In the genomic region with DNA sequence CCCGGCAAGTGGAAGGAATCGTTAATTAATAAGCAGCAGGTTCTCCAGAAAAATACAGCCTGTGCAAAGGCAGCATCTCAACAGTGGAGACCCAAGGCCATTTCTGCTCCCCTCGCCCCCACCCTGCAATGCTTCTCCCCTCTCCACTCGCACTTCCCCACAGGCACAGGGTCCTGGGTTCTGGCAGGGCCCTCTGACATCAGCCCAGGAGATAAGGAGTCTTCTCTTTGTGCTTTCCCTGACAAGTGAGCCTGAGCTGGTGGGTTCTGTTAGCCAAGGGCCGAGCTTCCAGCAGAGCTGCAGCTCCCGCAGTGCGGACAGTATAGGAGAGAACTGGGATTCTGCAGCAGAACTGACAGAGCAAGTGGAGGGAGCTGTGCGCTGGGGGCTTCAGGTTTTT, we compare ENCODE assay signal across 15 cellular contexts.
DNase-seq lines count a peak whose midpoint lies in the region; ATAC-seq and TF ChIP-seq lines count a peak whose summit lies in the region.
"Had no signal": no experiment of that assay in that cellular context is flagged by ENCODE, and none has a peak within 500 bp of the region (broad histone marks: within the 10 kb centered on the region; RNA-seq: fewer than 3 reads in every experiment).

No MANE protein-coding gene starts in this region.

- peaks cover 28% of the 10 kb centered on the region for H3K4me1 Mint-ChIP-seq in endodermal cell
- no peaks in the 10 kb centered on the region for H3K4me1 Mint-ChIP-seq in osteocyte (ENCODE audit: unreplicated experiment)
- H3K4me1 Mint-ChIP-seq: CD4-positive, CD25-positive, alpha-beta regulatory T cell had no signal

- H3K4me3 ChIP-seq in right atrium auricular region (no peak overlapping the region), endodermal cell (ENCODE audit: low read length) (no peak overlapping the region), ovary (no peak overlapping the region)
- H3K4me3 ChIP-seq: BLaER1 treated with 17β-estradiol and CSF1 and Interleukin-3, amounts not matched to agents 10 nM and 100 nM had no signal

- H3K27me3 ChIP-seq in right atrium auricular region: no peaks in the 10 kb centered on the region
- no peaks in the 10 kb centered on the region for H3K27me3 ChIP-seq in endodermal cell (ENCODE audit: control insufficient read depth, insufficient read depth, low read length, poor library complexity, severe bottlenecking)
- H3K27me3 ChIP-seq in ovary: no peaks in the 10 kb centered on the region
- H3K27me3 ChIP-seq: BLaER1 treated with 17β-estradiol and CSF1 and Interleukin-3, amounts not matched to agents 10 nM and 100 nM had no signal

- intact Hi-C loops in left ventricle myocardium superior (cut with micrococcal nuclease): no loop called here
- intact Hi-C loops in ovary (cut with DNase I): no loop called here

- H3K36me3 Mint-ChIP-seq in endodermal cell (ENCODE audit: low read depth) (no peaks in the 10 kb centered on the region), osteocyte (ENCODE audit: unreplicated experiment) (no peaks in the 10 kb centered on the region)
- H3K36me3 Mint-ChIP-seq: CD4-positive, CD25-positive, alpha-beta regulatory T cell had no signal

- ATAC-seq in left ventricle myocardium superior: no peak
- ATAC-seq: HCT116 had no signal

- no peak overlapping the region for H3K9ac ChIP-seq in endodermal cell (ENCODE audit: extremely low read depth, low read length, poor library complexity, severe bottlenecking)
- H3K9ac ChIP-seq: BLaER1 treated with 17β-estradiol and CSF1 and Interleukin-3, amounts not matched to agents 10 nM and 100 nM had no signal

- H3K4me3 Mint-ChIP-seq in endodermal cell (no peak overlapping the region), osteocyte (ENCODE audit: unreplicated experiment) (no peak overlapping the region)
- H3K4me3 Mint-ChIP-seq: CD4-positive, CD25-positive, alpha-beta regulatory T cell had no signal

- peak; percentile 43 for DNase-seq in right atrium auricular region (ENCODE audit: low spot score)
- no peak for DNase-seq in left ventricle myocardium superior
- peak; percentile 58 for DNase-seq in endodermal cell
- peak; percentile 76 for DNase-seq in osteocyte (ENCODE audit: extremely low spot score, unreplicated experiment)
- no peak for DNase-seq in NK-92 (lab: John Stamatoyannopoulos, UW; ENCODE audit: unreplicated experiment)
- DNase-seq in ovary: no peak
- DNase-seq in erythroblast (lab: John Stamatoyannopoulos, UW): no peak
- DNase-seq: 8988T; AML-193; CD4-positive, CD25-positive, alpha-beta regulatory T cell; DMS53; GF-D8; IMR-90 had no signal

- no peak overlapping the region for H3K27ac Mint-ChIP-seq in endodermal cell
- no peak overlapping the region for H3K27ac Mint-ChIP-seq in osteocyte (ENCODE audit: unreplicated experiment)
- H3K27ac Mint-ChIP-seq: CD4-positive, CD25-positive, alpha-beta regulatory T cell had no signal

- H3K9me3 ChIP-seq in right atrium auricular region (no peaks in the 10 kb centered on the region), endodermal cell (ENCODE audit: control insufficient read depth, low read length) (no peaks in the 10 kb centered on the region), ovary (no peaks in the 10 kb centered on the region)

- H3K27me3 Mint-ChIP-seq in endodermal cell (ENCODE audit: insufficient read depth) (peaks cover 10% of the 10 kb centered on the region), osteocyte (ENCODE audit: unreplicated experiment) (peaks cover 37% of the 10 kb centered on the region)

- TF ChIP-seq POLR2A in ovary (IDR thresholded peaks at IDR 0.05) (no peak), erythroblast (IDR thresholded peaks at IDR 0.05; ENCODE audit: low read length) (no peak)

- H3K27ac ChIP-seq in right atrium auricular region (no peak overlapping the region), endodermal cell (ENCODE audit: low read depth, low read length) (no peak overlapping the region), ovary (no peak overlapping the region)
- H3K27ac ChIP-seq: BLaER1 treated with 17β-estradiol and CSF1 and Interleukin-3, amounts not matched to agents 10 nM and 100 nM had no signal

- TF ChIP-seq CTCF in right atrium auricular region (IDR thresholded peaks at IDR 0.05): no peak
- no peak for TF ChIP-seq CTCF in endodermal cell (conservative IDR thresholded peaks at IDR 0.05)
- TF ChIP-seq CTCF in osteocyte (IDR thresholded peaks at IDR 0.05): no peak
- TF ChIP-seq CTCF in ovary (IDR thresholded peaks at IDR 0.05): no peak

- no peak for TF ChIP-seq EP300 in ovary (IDR thresholded peaks at IDR 0.05)

- WGBS in endodermal cell (ENCODE audit: insufficient coverage in 1 of 2, insufficient read length in 1 of 2), 2 experiments: 76 to 82% methylated on average over 2 to 8 of the region's 8 CpGs
- 79 to 81% (median 80%) methylated on average over 8 of the region's 8 CpGs for WGBS in ovary, 3 donors

- no peaks in the 10 kb centered on the region for H3K36me3 ChIP-seq in right atrium auricular region
- no peaks in the 10 kb centered on the region for H3K36me3 ChIP-seq in endodermal cell (ENCODE audit: control insufficient read depth, insufficient read depth, low read length)
- H3K36me3 ChIP-seq in ovary: no peaks in the 10 kb centered on the region
- H3K36me3 ChIP-seq: BLaER1 treated with 17β-estradiol and CSF1 and Interleukin-3, amounts not matched to agents 10 nM and 100 nM had no signal

- H3K4me1 ChIP-seq in right atrium auricular region (peaks cover 0 to 11% of the 10 kb centered on the region in 2 donors), endodermal cell (ENCODE audit: control insufficient read depth, insufficient read depth, low read length) (peaks cover 5% of the 10 kb centered on the region), ovary (ENCODE audit: insufficient read depth) (peaks cover 4% of the 10 kb centered on the region)

- peaks cover 5% of the 10 kb centered on the region for H3K9me3 Mint-ChIP-seq in endodermal cell
- no peaks in the 10 kb centered on the region for H3K9me3 Mint-ChIP-seq in osteocyte (ENCODE audit: unreplicated experiment)

Comparison
In these comparisons a context has a peak if more than half of its experiments do, and no peak if none do; other contexts are left out.
1. DNase-seq: peak in right atrium auricular region (single experiment), endodermal cell (single experiment) and osteocyte (single experiment); none in left ventricle myocardium superior (single experiment), NK-92 (single experiment), ovary (0 of 5) and erythroblast (0 of 2).